17 cellular contexts compared by ENCODE assay signal in genomic region chr4:17981063-17981462, GRCh38.
"Had no signal": no experiment of that assay in that cellular context is flagged by ENCODE, and none has a peak within 500 bp of the region (broad histone marks: within the 10 kb centered on the region; RNA-seq: fewer than 3 reads in every experiment).

No MANE protein-coding gene starts in this region.

- H3K9me3 ChIP-seq: colonic mucosa, gastrocnemius medialis, pancreas had no signal

- H3K27me3 ChIP-seq: colonic mucosa, esophagus muscularis mucosa, gastrocnemius medialis, heart right ventricle, neural progenitor cell, pancreas, sigmoid colon, spleen, suprapubic skin had no signal

- H2AFZ ChIP-seq: neural progenitor cell had no signal

- H3K36me3 ChIP-seq: colonic mucosa, esophagus muscularis mucosa, gastrocnemius medialis, heart right ventricle, pancreas, sigmoid colon, spleen, suprapubic skin had no signal

- ATAC-seq: activated CD4-positive, alpha-beta T cell treated with anti-CD3 and anti-CD28 coated beads for 36 hours; activated CD8-positive, alpha-beta memory T cell treated with anti-CD3 and anti-CD28 coated beads, Interleukin-2, amount 10 ng/mL, durations not matched to agents 7 days and 5 days; gastrocnemius medialis; heart right ventricle; left lobe of liver; pancreas had no signal

- H3K4me2 ChIP-seq: neural progenitor cell had no signal

- DNase-seq: activated CD4-positive, alpha-beta memory T cell treated with anti-CD3 and anti-CD28 coated beads for 36 hours; activated CD4-positive, alpha-beta T cell treated with anti-CD3 and anti-CD28 coated beads for 36 hours; activated CD8-positive, alpha-beta memory T cell treated with anti-CD3 and anti-CD28 coated beads, Interleukin-2, amount 10 ng/mL, durations not matched to agents 7 days and 5 days; activated naive CD4-positive, alpha-beta T cell treated with anti-CD3 and anti-CD28 coated beads, Interleukin-2, amount 10 ng/mL, durations not matched to agents 7 days and 5 days; activated T-cell treated with anti-CD3 and anti-CD28 coated beads, Interleukin-2, amount 50 U/mL, for 1 hour; caudate nucleus; colonic mucosa; gastrocnemius medialis; heart right ventricle; naive B cell; pancreas; sigmoid colon; spleen had no signal

- H3K4me1 ChIP-seq: colonic mucosa, esophagus muscularis mucosa, gastrocnemius medialis, heart right ventricle, neural progenitor cell, pancreas, sigmoid colon, spleen, suprapubic skin had no signal

- H3K9ac ChIP-seq: neural progenitor cell had no signal

- H3K4me3 ChIP-seq: colonic mucosa, esophagus muscularis mucosa, gastrocnemius medialis, heart right ventricle, neural progenitor cell, pancreas, sigmoid colon, spleen, suprapubic skin had no signal

- H3K27ac ChIP-seq: colonic mucosa, esophagus muscularis mucosa, gastrocnemius medialis, heart right ventricle, neural progenitor cell, pancreas, sigmoid colon, spleen, suprapubic skin had no signal
